In genomic region chr3:123656691-123657090, GRCh38 we compare ENCODE assay signal across 9 cellular contexts.
DNase-seq lines count a peak whose midpoint lies in the region; TF ChIP-seq lines count a peak whose summit lies in the region.
"Had no signal": no experiment of that assay in that cellular context is flagged by ENCODE, and none has a peak within 500 bp of the region (broad histone marks: within the 10 kb centered on the region; RNA-seq: fewer than 3 reads in every experiment).

No MANE protein-coding gene starts in this region.

- TF ChIP-seq CTCF in GM06990 (IDR thresholded peaks at IDR 0.05; ENCODE audit: insufficient read depth, low read length, poor library complexity, severe bottlenecking) (peak; percentile 27), MM.1S (IDR thresholded peaks at IDR 0.05; ENCODE audit: low read length) (peak; percentile 40), sigmoid colon (IDR thresholded peaks at IDR 0.05) (no peak)

- H3K27me3 ChIP-seq in GM06990 (replicated peaks; ENCODE audit: control insufficient read depth, insufficient read depth, low read length) (peaks cover 3% of the 10 kb centered on the region), MM.1S (replicated peaks; ENCODE audit: insufficient read depth, low read length) (no peaks in the 10 kb centered on the region), sigmoid colon (no peaks in the 10 kb centered on the region)

- no peak for TF ChIP-seq EP300 in sigmoid colon (IDR thresholded peaks at IDR 0.05)

- H3K79me2 ChIP-seq in MM.1S (ENCODE audit: low read length), result no peaks in the 10 kb centered on the region

- H3K4me1 ChIP-seq in MM.1S (ENCODE audit: low read length) (no peaks in the 10 kb centered on the region), sigmoid colon (peaks cover 0 to 100% (median 97%) of the 10 kb centered on the region in 4 donors)

- no peaks in the 10 kb centered on the region for H3F3A ChIP-seq in MM.1S (ENCODE audit: insufficient read depth, low read length)

- no peaks in the 10 kb centered on the region for H3K9me2 ChIP-seq in MM.1S (replicated peaks; ENCODE audit: insufficient read depth, low read length)

- H3K9me3 ChIP-seq in MM.1S (replicated peaks; ENCODE audit: insufficient read depth, low read length) (no peaks in the 10 kb centered on the region), sigmoid colon (no peaks in the 10 kb centered on the region)

- H2AFZ ChIP-seq in MM.1S (ENCODE audit: low read length), result no peak overlapping the region

- no peak overlapping the region for H3K4me2 ChIP-seq in MM.1S (ENCODE audit: low read depth, low read length)

- H3K27ac ChIP-seq in MM.1S (ENCODE audit: low read length) (no peak overlapping the region), sigmoid colon (peak overlapping the region; percentile 89 to 98 (median 94))

- no peak overlapping the region for H3K4me3 ChIP-seq in GM06990 (replicated peaks; ENCODE audit: low read depth, low read length)
- H3K4me3 ChIP-seq in MM.1S (ENCODE audit: low read length), result no peak overlapping the region
- no peak overlapping the region for H3K4me3 ChIP-seq in sigmoid colon

- WGBS in sigmoid colon, 2 donors, result 82 to 93% methylated on average over 2 of the region's 2 CpGs

- H3K36me3 ChIP-seq in GM06990 (ENCODE audit: control insufficient read depth, insufficient read depth, low read length), result no peaks in the 10 kb centered on the region
- no peaks in the 10 kb centered on the region for H3K36me3 ChIP-seq in MM.1S (replicated peaks; ENCODE audit: insufficient read depth, low read length)
- peaks cover 18 to 57% (median 22%) of the 10 kb centered on the region in 4 donors for H3K36me3 ChIP-seq in sigmoid colon

- TF ChIP-seq POLR2A in erythroblast (IDR thresholded peaks at IDR 0.05; ENCODE audit: low read length) (no peak), sigmoid colon (IDR thresholded peaks at IDR 0.05) (no peak)

- intact Hi-C loops in sigmoid colon (cut with DNase I), result loop anchor here (10.0 kb wide), 1 partner anchor 228 kb away; the partner anchor contains the start of gene MYLK

- no peak overlapping the region for H3K9ac ChIP-seq in MM.1S (ENCODE audit: low read length)

- no peaks in the 10 kb centered on the region for H4K20me1 ChIP-seq in MM.1S (ENCODE audit: insufficient read depth, low read length)

- DNase-seq in GM06990 (ENCODE audit: extremely low read depth, insufficient read length) (no peak), MM.1S (peak; percentile 23), erythroblast (lab: John Stamatoyannopoulos, UW) (peak; percentile 37 to 50), sigmoid colon (no peak), GOT3 (lab: John Stamatoyannopoulos, UW) (no peak), UCSD-AML1 (lab: John Stamatoyannopoulos, UW; ENCODE audit: unreplicated experiment) (no peak), mucosa of gallbladder (ENCODE audit: low spot score) (no peak)
- DNase-seq: activated naive CD4-positive, alpha-beta T cell treated with anti-CD3 and anti-CD28 coated beads, Interleukin-2, amount 10 ng/mL, durations not matched to agents 7 days and 5 days; KG1 had no signal

Comparison
In these comparisons a context has a peak if more than half of its experiments do, and no peak if none do; other contexts are left out.
1. DNase-seq: peak in MM.1S (single experiment) and erythroblast (2 of 2); none in GM06990 (single experiment), sigmoid colon (single experiment), GOT3 (single experiment), UCSD-AML1 (single experiment) and mucosa of gallbladder (single experiment).
2. CTCF ChIP-seq: peak in GM06990 (single experiment) and MM.1S (single experiment); none in sigmoid colon (0 of 4).